Comparison of ENCODE assay signal across 9 cellular contexts in the genomic region with DNA sequence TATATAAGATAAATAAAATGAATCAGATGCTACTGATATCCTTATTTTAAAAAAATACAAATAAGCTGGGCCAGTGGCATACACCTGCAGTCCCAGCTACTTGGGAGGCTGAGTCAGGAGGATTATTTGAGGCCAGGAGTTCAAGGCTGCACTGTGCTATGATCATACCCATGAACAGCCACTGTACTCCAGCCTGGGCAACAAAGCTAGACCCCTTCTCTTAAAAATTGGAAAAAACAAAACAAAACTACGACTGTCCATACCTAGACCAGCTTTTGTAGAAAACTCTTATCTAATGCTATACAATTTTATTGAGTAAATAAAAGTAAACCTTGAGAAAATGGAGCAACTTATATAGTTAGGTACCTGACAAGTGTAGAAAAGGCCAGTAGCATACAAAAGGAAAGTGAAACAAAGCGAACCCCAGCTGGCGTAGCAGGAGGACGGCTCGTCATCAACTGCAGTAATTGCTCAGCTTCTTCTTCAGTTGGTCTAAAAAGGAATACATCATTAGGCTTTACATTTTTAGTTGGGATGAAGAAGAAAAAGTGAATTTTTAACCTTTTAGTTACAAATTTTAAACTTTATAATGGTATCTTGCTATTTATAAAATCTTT. TPM values are rescaled to one million over a fixed set of nuclear protein-coding genes. Genes with fewer than 3 reads are reported as not detected.
DNase-seq lines count a peak whose midpoint lies in the region; ATAC-seq and TF ChIP-seq lines count a peak whose summit lies in the region.
"Had no signal": no experiment of that assay in that cellular context is flagged by ENCODE, and none has a peak within 500 bp of the region (broad histone marks: within the 10 kb centered on the region; RNA-seq: fewer than 3 reads in every experiment).

No MANE protein-coding gene starts in this region.

- H3F3A ChIP-seq in OCI-LY1 (ENCODE audit: insufficient read depth, low read length) = no peaks in the 10 kb centered on the region

- H3K4me3 ChIP-seq in OCI-LY1 (ENCODE audit: low read depth, low read length, poor library complexity, severe bottlenecking) = no peak overlapping the region
- no peak overlapping the region for H3K4me3 ChIP-seq in mucosa of descending colon

- H3K36me3 ChIP-seq in OCI-LY1 (ENCODE audit: insufficient read depth, low read length) = peaks cover 69% of the 10 kb centered on the region
- no peaks in the 10 kb centered on the region for H3K36me3 ChIP-seq in mucosa of descending colon (ENCODE audit: low read depth)

- peak; percentile 56 for ATAC-seq in GM18502 (IDR thresholded peaks at IDR 0.05; ENCODE audit: poor library complexity, unreplicated experiment)
- peak; percentile 87 for ATAC-seq in GM21528 (IDR thresholded peaks at IDR 0.05; ENCODE audit: low FRiP score, unreplicated experiment)
- ATAC-seq in mucosa of descending colon = peak; percentile 64
- ATAC-seq in esophagus mucosa = no peak
- no peak for ATAC-seq in sciatic nerve

- H4K20me1 ChIP-seq in OCI-LY1 (ENCODE audit: insufficient read depth, low read length) = no peaks in the 10 kb centered on the region

- DNase-seq in mucosa of descending colon (peak in 1 of 3 donors; percentile 14), NCI-H69 (lab: John Stamatoyannopoulos, UW) (no peak), retina (no peak), sciatic nerve (ENCODE audit: low spot score) (no peak)
- DNase-seq: NCI-H1417 treated with DMSO at 0.1 percent for 48 hours had no signal

- H3K9me2 ChIP-seq in OCI-LY1 (ENCODE audit: low read depth, low read length) = no peaks in the 10 kb centered on the region

- H3K9me3 ChIP-seq in OCI-LY1 (ENCODE audit: low read length) = no peaks in the 10 kb centered on the region
- H3K9me3 ChIP-seq in mucosa of descending colon = no peaks in the 10 kb centered on the region

- TF ChIP-seq CTCF in OCI-LY1 (IDR thresholded peaks at IDR 0.05; ENCODE audit: low read length) = no peak
- no peak for TF ChIP-seq CTCF in mucosa of descending colon (IDR thresholded peaks at IDR 0.05)

- no peak overlapping the region for H2AFZ ChIP-seq in OCI-LY1 (ENCODE audit: low read length)

- 0 out of 2 replicates have a peak overlapping the region, but pooled peaks have one; percentile 1 for H3K4me2 ChIP-seq in OCI-LY1 (ENCODE audit: low read length)

- intact Hi-C loops in mucosa of descending colon (cut with DNase I, micrococcal nuclease) = no loop called here
- intact Hi-C loops in sciatic nerve (cut with DNase I) = no loop called here

- H3K4me1 ChIP-seq in OCI-LY1 (ENCODE audit: insufficient read depth, low read length, severe bottlenecking) (peaks cover 6% of the 10 kb centered on the region), mucosa of descending colon (ENCODE audit: low read depth) (no peaks in the 10 kb centered on the region)

- H3K9ac ChIP-seq in OCI-LY1 (ENCODE audit: low read length) = no peak overlapping the region

- no peaks in the 10 kb centered on the region for H3K79me2 ChIP-seq in OCI-LY1 (ENCODE audit: insufficient read depth, low read length)

- no peak overlapping the region for H3K27ac ChIP-seq in OCI-LY1 (ENCODE audit: low read depth, low read length, poor library complexity, severe bottlenecking)

- H3K27me3 ChIP-seq in OCI-LY1 (ENCODE audit: insufficient read depth, low read length) = no peaks in the 10 kb centered on the region

RNA-seq across cellular contexts. Expression of a gene that starts 23.6 kb away (rescaled TPM):
- total RNA-seq in mucosa of descending colon (10 to 100 TPM in 2 of 3 donors, 1 to 10 TPM in 1; 9.2 to 12.0 (median 11.7) TPM), esophagus mucosa (8.6 TPM), sciatic nerve (16.0 TPM)

RNA-seq across cellular contexts. Expression of a gene that starts 40.9 kb away (rescaled TPM):
- 1 to 10 TPM in 2 of 3 donors, under 1 TPM in 1; 0.89 to 7.4 (median 3.2) TPM for total RNA-seq in mucosa of descending colon
- total RNA-seq in esophagus mucosa = 3.9 TPM
- 0.53 TPM for total RNA-seq in sciatic nerve

Comparison
In these comparisons a context has a peak if more than half of its experiments do, and no peak if none do; other contexts are left out.
1. ATAC-seq: peak in GM18502 (single experiment), GM21528 (single experiment) and mucosa of descending colon (single experiment); none in esophagus mucosa (single experiment) and sciatic nerve (single experiment).